ENCODE assay signal across 8 cellular contexts in genomic region chr7:44847920-44848634, GRCh38. TPM values are rescaled to one million over a fixed set of nuclear protein-coding genes. Genes with fewer than 3 reads are reported as not detected.
A peak's percentile ranks its signal among the peaks of the same experiment; 100 is the strongest.
DNase-seq lines count a peak whose midpoint lies in the region; ATAC-seq and TF ChIP-seq lines count a peak whose summit lies in the region.

H2AZ2 (minus strand) TSS chr7:44848087; CDS start chr7:44847971, 116 bp downstream.

- peak within 1 kb of the TSS; percentile 81 for H3K4me3 ChIP-seq in epithelial cell of proximal tubule (ENCODE audit: low read depth, low read length)

- peak within 1 kb of the TSS; percentile 99 for H3K27ac Mint-ChIP-seq in activated T-cell treated with anti-CD3 and anti-CD28 coated beads, Interleukin-2, amount 50 U/mL, for 24 hours

- in situ Hi-C loops in KBM-7 (cut with MboI; ENCODE audit: low pct_unique_long_range_greater_than_20kb, low sequenced_read_pairs): no loop called here

- H3K36me3 Mint-ChIP-seq in activated T-cell treated with anti-CD3 and anti-CD28 coated beads, Interleukin-2, amount 50 U/mL, for 24 hours (ENCODE audit: low read depth): peaks cover 44% of the 10 kb centered on the region

- DNase-seq in DMS153 treated with DMSO at 0.1 percent for 48 hours (lab: John Stamatoyannopoulos, UW; ENCODE audit: unreplicated experiment): peak; percentile 100
- DNase-seq in KBM-7: peak; percentile 100
- peak; percentile 100 for DNase-seq in activated T-cell treated with anti-CD3 and anti-CD28 coated beads, Interleukin-2, amount 50 U/mL, for 24 hours
- peak; percentile 94 for DNase-seq in epithelial cell of proximal tubule (ENCODE audit: low read depth)
- DNase-seq in mucosa of gallbladder (ENCODE audit: low spot score): peak; percentile 100
- DNase-seq in stimulated activated CD8-positive, alpha-beta memory T cell treated with anti-CD3 and anti-CD28 coated beads, Interleukin-4, amount 100 ng/mL, for 4 hours (ENCODE audit: low read depth in 2 of 2, low spot score in 1 of 2): peak; percentile 99 to 100

- H3K4me1 Mint-ChIP-seq in activated T-cell treated with anti-CD3 and anti-CD28 coated beads, Interleukin-2, amount 50 U/mL, for 24 hours (ENCODE audit: low read depth): peaks cover 44% of the 10 kb centered on the region

- TF ChIP-seq CTCF in epithelial cell of proximal tubule (conservative IDR thresholded peaks at IDR 0.05; ENCODE audit: low read depth, low read length): no peak

- H3K27me3 Mint-ChIP-seq in activated T-cell treated with anti-CD3 and anti-CD28 coated beads, Interleukin-2, amount 50 U/mL, for 24 hours: no peaks in the 10 kb centered on the region

- peak within 1 kb of the TSS; percentile 96 for H3K4me3 Mint-ChIP-seq in activated T-cell treated with anti-CD3 and anti-CD28 coated beads, Interleukin-2, amount 50 U/mL, for 24 hours

- ATAC-seq in GM21717 (IDR thresholded peaks at IDR 0.05; ENCODE audit: unreplicated experiment): peak; percentile 85

- H3K9me3 Mint-ChIP-seq in activated T-cell treated with anti-CD3 and anti-CD28 coated beads, Interleukin-2, amount 50 U/mL, for 24 hours: no peaks in the 10 kb centered on the region

TF ChIP-seq in PFSK-1, 5 proteins besides CTCF, POLR2A, EP300 and RAD21:
- TF ChIP-seq FOXP2 (optimal IDR thresholded peaks at IDR 0.05; ENCODE audit: borderline replicate concordance, extremely low read depth, extremely low read length, insufficient read depth) (peak; percentile 8), SIN3A (IDR thresholded peaks at IDR 0.05; ENCODE audit: borderline replicate concordance, insufficient read depth, low read length) (peak; percentile 83; the same call in 1 of the 2 replicates), TAF1 (IDR thresholded peaks at IDR 0.05; ENCODE audit: borderline replicate concordance, insufficient read depth, low read length) (peak; percentile 85; the same call in 1 of the 2 replicates), POLR2AphosphoS5 (IDR thresholded peaks at IDR 0.05; ENCODE audit: low read depth, low read length) (peak; percentile 86), REST (IDR thresholded peaks at IDR 0.05; ENCODE audit: insufficient read depth in 1 of 2, low read depth in 2 of 2, low read length in 2 of 2) (0 out of 4 replicates have a peak, but pooled peaks of 1 of the 2 experiments have one; percentile 15)

RNA-seq across cellular contexts. Expression of gene H2AZ2, which starts in this region (rescaled TPM):
- polyA plus RNA-seq in PFSK-1 (2012; ENCODE audit: insufficient read length, low read depth): 152 TPM
- total RNA-seq in epithelial cell of proximal tubule: 208 and 276 TPM in 2 replicates
- 157 TPM for total RNA-seq in mucosa of gallbladder

Comparison
In these comparisons a context has a peak if more than half of its experiments do, and no peak if none do; other contexts are left out.
1. Peak in every context shown above with its lines: DNase-seq, ATAC-seq and H3K4me3 ChIP-seq.